ENCODE assay signal across 11 cellular contexts in the genomic region with DNA sequence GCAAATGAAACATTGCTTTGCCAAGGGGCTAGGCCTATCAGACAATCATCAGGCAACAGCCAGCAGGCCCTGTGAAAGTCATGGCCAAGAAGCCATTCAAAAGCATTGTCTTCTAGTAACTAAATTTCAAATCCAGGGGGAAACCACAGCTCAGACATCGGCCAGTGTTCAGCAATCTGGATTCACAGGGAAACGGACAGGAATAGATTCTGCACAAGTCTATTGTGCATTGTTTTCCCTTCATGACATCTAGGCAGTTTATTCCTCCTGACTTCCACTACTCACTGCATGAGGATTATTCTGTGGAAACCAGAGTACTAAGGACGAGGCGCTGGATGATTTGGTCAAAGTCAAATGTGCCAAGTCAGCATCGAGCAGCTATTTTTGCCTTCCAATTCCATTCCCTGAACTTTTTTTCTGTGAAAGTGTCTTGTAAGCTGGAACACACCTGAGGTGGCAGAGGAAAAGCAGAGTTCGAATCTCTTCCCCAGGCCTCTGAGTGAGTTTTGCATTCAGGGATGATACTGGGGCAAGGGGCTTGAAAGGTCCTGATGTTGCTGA.
A peak's percentile ranks its signal among the peaks of the same experiment; 100 is the strongest.
DNase-seq lines count a peak whose midpoint lies in the region; ATAC-seq and TF ChIP-seq lines count a peak whose summit lies in the region.
"Had no signal": no experiment of that assay in that cellular context is flagged by ENCODE, and none has a peak within 500 bp of the region (broad histone marks: within the 10 kb centered on the region; RNA-seq: fewer than 3 reads in every experiment).

No MANE protein-coding gene starts in this region.

- H3K9ac ChIP-seq in parathyroid adenoma: no peak overlapping the region

- peaks cover 2 to 21% (median 12%) of the 10 kb centered on the region in 3 donors for H3K36me3 Mint-ChIP-seq in CD8-positive, alpha-beta memory T cell
- no peaks in the 10 kb centered on the region for H3K36me3 Mint-ChIP-seq in endothelial cell (ENCODE audit: low read depth, unreplicated experiment)

- H3K27ac Mint-ChIP-seq in CD8-positive, alpha-beta memory T cell: peak overlapping the region in 7 of 8 donors; percentile 92 to 99 (median 98)
- peak overlapping the region; percentile 18 for H3K27ac Mint-ChIP-seq in endothelial cell (ENCODE audit: unreplicated experiment)

- no TSS peak for BruUV-seq in PC-9 (replicated peaks; lab: Mats Ljungman, UMichigan)

- H3K27ac ChIP-seq in CD8-positive, alpha-beta memory T cell (ENCODE audit: low read depth, low read length): no peak overlapping the region
- H3K27ac ChIP-seq in PC-9 (peak overlapping the region; percentile 98), parathyroid adenoma (peak overlapping the region; percentile 57)

- H2AFZ ChIP-seq in PC-9 (no peak overlapping the region), parathyroid adenoma (peak overlapping the region; percentile 88)

- peaks cover 4% of the 10 kb centered on the region; the same call in 1 of the 2 replicates for H3K79me2 ChIP-seq in PC-9 (ENCODE audit: low read depth)
- no peaks in the 10 kb centered on the region for H3K79me2 ChIP-seq in parathyroid adenoma

- peak overlapping the region; percentile 21 for H3K4me3 ChIP-seq in CD8-positive, alpha-beta memory T cell (ENCODE audit: low read length)
- H3K4me3 ChIP-seq in PC-9 (peak overlapping the region; percentile 51; the same call in 1 of the 2 replicates), parathyroid adenoma (ENCODE audit: low read depth, low read length) (no peak overlapping the region)

- no peaks in the 10 kb centered on the region for H3K9me2 ChIP-seq in PC-9 (ENCODE audit: insufficient read depth)

- no peak for ATAC-seq in HG03175 (IDR thresholded peaks at IDR 0.05; ENCODE audit: unreplicated experiment)

- H3K4me2 ChIP-seq in PC-9 (peak overlapping the region; percentile 81), parathyroid adenoma (ENCODE audit: low read length) (peak overlapping the region; percentile 54)

- POLR2A ChIA-PET in CD8-positive, alpha-beta memory T cell (lab: Charles Lee): interaction anchor here (1.3 to 2.5 kb wide), 3 partner anchors 21 to 173 kb away, joined by 5 to 11 read pairs (median 6); no protein-coding TSS in a partner anchor
- POLR2A ChIA-PET in PC-9 (lab: Charles Lee; ENCODE audit: unreplicated experiment): interaction anchor here (0.6 to 0.7 kb wide), 2 partner anchors 21 to 181 kb away, joined by 4 to 6 read pairs; no protein-coding TSS in a partner anchor

- no peaks in the 10 kb centered on the region for H4K20me1 ChIP-seq in PC-9 (ENCODE audit: insufficient read depth)

- peaks cover 69 to 78% (median 72%) of the 10 kb centered on the region in 3 donors for H3K4me1 Mint-ChIP-seq in CD8-positive, alpha-beta memory T cell
- H3K4me1 Mint-ChIP-seq in endothelial cell (ENCODE audit: unreplicated experiment): peaks cover 35% of the 10 kb centered on the region

- no peaks in the 10 kb centered on the region for H3K9me3 Mint-ChIP-seq in CD8-positive, alpha-beta memory T cell
- H3K9me3 Mint-ChIP-seq in endothelial cell (ENCODE audit: unreplicated experiment): no peaks in the 10 kb centered on the region

- intact Hi-C loops in PC-9 (cut with micrococcal nuclease; ENCODE audit: unreplicated experiment): loop anchor here (1.0 kb wide), 4 partner anchors 21 to 66 kb away; no protein-coding TSS in a partner anchor

- peaks cover 78% of the 10 kb centered on the region for H3K4me1 ChIP-seq in CD8-positive, alpha-beta memory T cell (ENCODE audit: insufficient read depth, low read length)
- H3K4me1 ChIP-seq in PC-9 (replicated peaks; ENCODE audit: insufficient read depth): peaks cover 84% of the 10 kb centered on the region
- peaks cover 34% of the 10 kb centered on the region for H3K4me1 ChIP-seq in parathyroid adenoma

- peak overlapping the region; percentile 45 to 95 (median 86) for H3K4me3 Mint-ChIP-seq in CD8-positive, alpha-beta memory T cell
- H3K4me3 Mint-ChIP-seq in endothelial cell (ENCODE audit: unreplicated experiment): no peak overlapping the region

- no peaks in the 10 kb centered on the region for H3K36me3 ChIP-seq in CD8-positive, alpha-beta memory T cell (ENCODE audit: insufficient read depth, low read length)
- H3K36me3 ChIP-seq in PC-9 (ENCODE audit: low read depth) (no peaks in the 10 kb centered on the region), parathyroid adenoma (ENCODE audit: control insufficient read depth, insufficient read depth, low read length) (no peaks in the 10 kb centered on the region)

- CTCF ChIA-PET in CD8-positive, alpha-beta memory T cell (lab: Charles Lee): interaction anchor here (0.6 to 3.9 kb wide), 10 partner anchors 21 to 178 kb away, joined by 3 to 18 read pairs (median 5); no protein-coding TSS in a partner anchor
- CTCF ChIA-PET in PC-9 (lab: Charles Lee): interaction anchor here (0.9 kb wide), 1 partner anchor 39 kb away, joined by 4 read pairs; no protein-coding TSS in a partner anchor

- no peaks in the 10 kb centered on the region for H3K27me3 Mint-ChIP-seq in CD8-positive, alpha-beta memory T cell
- peaks cover 2% of the 10 kb centered on the region for H3K27me3 Mint-ChIP-seq in endothelial cell (ENCODE audit: unreplicated experiment)

- H3K27me3 ChIP-seq in CD8-positive, alpha-beta memory T cell (ENCODE audit: insufficient read depth, low read length, poor library complexity, severe bottlenecking): no peaks in the 10 kb centered on the region
- H3K27me3 ChIP-seq in PC-9 (ENCODE audit: insufficient read depth, low read depth) (no peaks in the 10 kb centered on the region), parathyroid adenoma (ENCODE audit: control insufficient read depth, insufficient read depth, low read length) (no peaks in the 10 kb centered on the region)

- TF ChIP-seq CTCF in PC-9 (conservative IDR thresholded peaks at IDR 0.05) (no peak), endothelial cell (IDR thresholded peaks at IDR 0.05; ENCODE audit: unreplicated experiment) (no peak), parathyroid adenoma (IDR thresholded peaks at IDR 0.05) (no peak)

- peaks cover 61% of the 10 kb centered on the region for H3F3A ChIP-seq in PC-9 (ENCODE audit: insufficient read depth, low read depth)

- no peaks in the 10 kb centered on the region for H3K9me3 ChIP-seq in CD8-positive, alpha-beta memory T cell (ENCODE audit: low read length)
- H3K9me3 ChIP-seq in PC-9 (ENCODE audit: insufficient read depth, low read depth): no peaks in the 10 kb centered on the region
- no peaks in the 10 kb centered on the region for H3K9me3 ChIP-seq in parathyroid adenoma (ENCODE audit: control insufficient read depth, low read length)

- DNase-seq in CD8-positive, alpha-beta memory T cell: no peak
- DNase-seq in PC-9: no peak
- DNase-seq in endothelial cell (ENCODE audit: low spot score): no peak
- no peak for DNase-seq in islet precursor cell
- DNase-seq in NOMO-1 treated with DMSO at 0.1 percent for 48 hours (lab: John Stamatoyannopoulos, UW; ENCODE audit: unreplicated experiment): no peak
- no peak for DNase-seq in Kasumi-1 (lab: John Stamatoyannopoulos, UW)
- DNase-seq: cortex of kidney, NCI-H2081 treated with DMSO at 0.1 percent for 48 hours, Right ventricle myocardium superior had no signal
